ENCODE assay signal across 21 cellular contexts in genomic region chr14:30035361-30035760, GRCh38.
"Had no signal": no experiment of that assay in that cellular context is flagged by ENCODE, and none has a peak within 500 bp of the region (broad histone marks: within the 10 kb centered on the region; RNA-seq: fewer than 3 reads in every experiment).

No MANE protein-coding gene starts in this region.

- H3K9ac ChIP-seq: SK-N-SH had no signal

- H3K9me3 ChIP-seq: SK-N-SH had no signal

- H3K9me2 ChIP-seq: SK-N-SH had no signal

- H3K4me2 ChIP-seq: SK-N-SH had no signal

- DNase-seq: KBM-7; MV-4-11; NCI-H1048; NCI-H1105; NCI-H1436; NCI-H1694 treated with DMSO at 0.1 percent for 48 hours; NCI-H1930; NCI-H2107; NCI-H345; NCI-H446 treated with DMSO at 0.1 percent for 48 hours; NCI-H510A treated with DMSO at 0.1 percent for 48 hours; NCI-H526; NCI-H748 treated with DMSO at 0.1 percent for 48 hours; NK-92 treated with Interleukin-12 subunit alpha and Interleukin-12 subunit beta, amount 100 ng/mL, for 24 hours; PC-3; SHP77; SK-N-SH; SW 1271; T-cell had no signal

- H3K27ac ChIP-seq: RWPE1 had no signal

- ATAC-seq: Panc1, PC-3, T-cell had no signal
